Comparison of ENCODE assay signal across 11 cellular contexts in genomic region chr15:80317389-80318169, GRCh38.
DNase-seq lines count a peak whose midpoint lies in the region; ATAC-seq, FAIRE-seq and TF ChIP-seq lines count a peak whose summit lies in the region.
"Had no signal": no experiment of that assay in that cellular context is flagged by ENCODE, and none has a peak within 500 bp of the region (broad histone marks: within the 10 kb centered on the region; RNA-seq: fewer than 3 reads in every experiment).

No MANE protein-coding gene starts in this region.

- H3K4me3 ChIP-seq in RWPE2 (ENCODE audit: severe bottlenecking) (no peak overlapping the region), fibroblast of the aortic adventitia (ENCODE audit: low read depth, low read length) (no peak overlapping the region), psoas muscle (no peak overlapping the region)
- H3K4me3 ChIP-seq: PC-9 had no signal

- ATAC-seq in RWPE2 (ENCODE audit: low read depth), result peak; percentile 76
- peak; percentile 56 to 86 (median 72) for ATAC-seq in psoas muscle
- no peak for ATAC-seq in GM21515 (IDR thresholded peaks at IDR 0.05; ENCODE audit: unreplicated experiment)

- H3K36me3 ChIP-seq in RWPE2 (ENCODE audit: low read depth), result no peaks in the 10 kb centered on the region
- no peaks in the 10 kb centered on the region for H3K36me3 ChIP-seq in psoas muscle (ENCODE audit: insufficient read depth in 1 of 2, low read depth in 1 of 2)

- 43 to 67% (median 51%) methylated on average over 8 of the region's 8 CpGs for WGBS in psoas muscle, 3 donors

- H3K27ac ChIP-seq in RWPE2 (ENCODE audit: poor library complexity, severe bottlenecking) (no peak overlapping the region), psoas muscle (no peak overlapping the region)
- H3K27ac ChIP-seq: PC-9 had no signal

- intact Hi-C loops in psoas muscle (cut with DNase I), result no loop called here

- H3K27me3 ChIP-seq in RWPE2 (ENCODE audit: insufficient read depth, poor library complexity, severe bottlenecking) (peaks cover 3% of the 10 kb centered on the region), psoas muscle (ENCODE audit: insufficient read depth in 3 of 3, low read length in 2 of 3) (no peaks in the 10 kb centered on the region)

- in situ Hi-C loops in ACHN (cut with HindIII; ENCODE audit: low pct_ligation_motif_present, low pct_unique_long_range_greater_than_20kb, low sequenced_read_pairs), result no loop called here

- no peaks in the 10 kb centered on the region for H3K9me3 ChIP-seq in RWPE2 (ENCODE audit: severe bottlenecking)
- H3K9me3 ChIP-seq in psoas muscle, result no peaks in the 10 kb centered on the region

- DNase-seq in GM12892 (ENCODE audit: insufficient read length) (no peak), RWPE2 (ENCODE audit: low spot score) (no peak), fibroblast of the aortic adventitia (ENCODE audit: low read depth) (peak; percentile 83), psoas muscle (no peak), ACHN (no peak), GOT3 (lab: John Stamatoyannopoulos, UW) (no peak), NCI-H1105 treated with DMSO at 0.1 percent for 48 hours (lab: John Stamatoyannopoulos, UW) (no peak)
- DNase-seq: activated CD4-positive, alpha-beta T cell treated with anti-CD3 and anti-CD28 coated beads, Interleukin-2, amount 50 U/mL, for 48 hours; PC-9 had no signal

- no peak for TF ChIP-seq POLR2A in GM12892 (IDR thresholded peaks at IDR 0.05; ENCODE audit: low read depth, low read length)

- peak; percentile 61 for FAIRE-seq in GM12892 (lab: Jason Lieb, UNC)
- FAIRE-seq: colon had no signal

- H3K4me1 ChIP-seq in RWPE2 (ENCODE audit: insufficient read depth, poor library complexity, severe bottlenecking) (no peaks in the 10 kb centered on the region), psoas muscle (no peaks in the 10 kb centered on the region)

- TF ChIP-seq CTCF in RWPE2 (IDR thresholded peaks at IDR 0.05; ENCODE audit: poor library complexity, severe bottlenecking) (no peak), fibroblast of the aortic adventitia (IDR thresholded peaks at IDR 0.05; ENCODE audit: insufficient read depth, low read length) (no peak), psoas muscle (IDR thresholded peaks at IDR 0.05) (no peak)
